ENCODE assay signal across 18 cellular contexts in the genomic region with DNA sequence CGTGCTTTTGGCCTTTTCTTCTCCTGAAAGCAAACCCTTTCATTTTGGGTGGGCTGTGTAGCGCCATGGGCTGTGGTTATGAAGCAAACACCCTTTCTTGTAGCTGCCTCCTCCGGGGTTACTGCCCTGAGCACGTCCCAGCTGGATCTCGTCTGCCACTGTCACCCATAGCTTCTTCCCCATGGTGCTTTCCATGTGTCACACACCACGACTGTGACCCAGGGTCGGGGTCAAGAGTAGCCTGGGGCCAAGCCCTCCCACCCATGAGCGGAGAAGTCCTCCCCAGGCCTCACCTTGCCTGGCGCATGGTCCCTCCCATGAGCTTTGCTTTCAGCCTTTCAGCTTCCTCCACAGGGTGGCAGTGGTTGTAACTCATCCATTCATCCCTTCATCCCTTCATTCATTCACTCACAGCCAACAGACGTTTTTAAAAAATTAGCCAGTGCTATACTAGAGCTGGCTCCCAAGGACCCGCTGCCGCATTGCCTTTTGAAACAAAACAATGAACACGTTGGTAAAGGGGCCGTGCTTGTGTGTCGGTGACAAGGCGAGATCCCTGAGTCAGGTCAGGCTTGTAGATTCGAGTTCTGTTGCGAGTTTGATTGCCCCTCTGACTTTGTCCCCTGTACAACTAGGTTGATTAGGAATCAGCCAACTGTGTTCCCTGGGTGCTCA. TPM values are rescaled to one million over a fixed set of nuclear protein-coding genes. Genes with fewer than 3 reads are reported as not detected.
DNase-seq lines count a peak whose midpoint lies in the region; ATAC-seq, FAIRE-seq and TF ChIP-seq lines count a peak whose summit lies in the region.
"Had no signal": no experiment of that assay in that cellular context is flagged by ENCODE, and none has a peak within 500 bp of the region (broad histone marks: within the 10 kb centered on the region; RNA-seq: fewer than 3 reads in every experiment).

No MANE protein-coding gene starts in this region.

- no peaks in the 10 kb centered on the region for H3K79me1 ChIP-seq in H1 (ENCODE audit: low read depth, low read length)

- H4K8ac ChIP-seq in H1 (ENCODE audit: extremely low read depth, insufficient read depth, low read length): no peak overlapping the region

- no peak overlapping the region for H3K18ac ChIP-seq in H1 (ENCODE audit: extremely low read depth, low read length)

- H2BK20ac ChIP-seq in H1 (ENCODE audit: low read length): 0 out of 2 replicates have a peak overlapping the region, but pooled peaks have one; percentile 48

- H2BK120ac ChIP-seq in H1 (replicated peaks; ENCODE audit: low read depth, low read length): no peak overlapping the region

- CTCF ChIA-PET in H1 (lab: Charles Lee; ENCODE audit: partially characterized antibody): interaction anchor here (0.6 to 9.5 kb wide), 8 partner anchors 9 to 438 kb away, joined by 3 to 70 read pairs (median 4); a partner anchor contains a TSS

- H2AFZ ChIP-seq in GM23338 (no peak overlapping the region), Loucy (ENCODE audit: low read length) (no peak overlapping the region), H1 (ENCODE audit: low read length) (no peak overlapping the region)

- H3K79me2 ChIP-seq in GM23338 (replicated peaks; ENCODE audit: insufficient read depth): no peaks in the 10 kb centered on the region
- no peaks in the 10 kb centered on the region for H3K79me2 ChIP-seq in Loucy (ENCODE audit: insufficient read depth, low read length)
- H3K79me2 ChIP-seq in H1 (ENCODE audit: control insufficient read depth in 1 of 2, insufficient read depth in 2 of 2, low read length in 2 of 2): no peaks in the 10 kb centered on the region

- POLR2A ChIA-PET in H1 (lab: Charles Lee; ENCODE audit: partially characterized antibody): interaction anchor here (0.7 kb wide), 1 partner anchor 16 kb away, joined by 3 read pairs; no protein-coding TSS in a partner anchor

- no peak overlapping the region for H3K23ac ChIP-seq in H1 (ENCODE audit: insufficient read length)

- no peak overlapping the region for H3K4me3 Mint-ChIP-seq in GM23338
- no peak overlapping the region for H3K4me3 Mint-ChIP-seq in glutamatergic neuron (ENCODE audit: unreplicated experiment)

- H3K4me1 Mint-ChIP-seq in GM23338: no peaks in the 10 kb centered on the region; the same call in 2 of the 3 replicates
- peaks cover 6% of the 10 kb centered on the region for H3K4me1 Mint-ChIP-seq in glutamatergic neuron (ENCODE audit: low read depth, unreplicated experiment)

- no peak overlapping the region for H3K4ac ChIP-seq in H1 (replicated peaks; ENCODE audit: insufficient read length, low read depth, low read length)

- peak; percentile 24; the same call in 2 of the 3 replicates for ATAC-seq in GM23338
- ATAC-seq: Panc1 had no signal

- H3K27ac ChIP-seq in GM23338 (ENCODE audit: low read depth) (no peak overlapping the region), H1 (ENCODE audit: low read depth, low read length) (no peak overlapping the region)

- H2AK5ac ChIP-seq in H1 (ENCODE audit: low read depth, low read length): no peak overlapping the region

- TF ChIP-seq EP300 in H1 (IDR thresholded peaks at IDR 0.05; ENCODE audit: borderline replicate concordance in 1 of 2, low read depth in 2 of 2, low read length in 2 of 2): no peak

- H4K5ac ChIP-seq in H1 (ENCODE audit: insufficient read length, low read depth, low read length): no peak overlapping the region

- H3K56ac ChIP-seq in H1 (replicated peaks; ENCODE audit: insufficient read length, low read depth, low read length): no peak overlapping the region

- H4K20me1 ChIP-seq in GM23338 (replicated peaks; ENCODE audit: insufficient read depth) (no peaks in the 10 kb centered on the region), Loucy (ENCODE audit: insufficient read depth, low read length, poor library complexity, severe bottlenecking) (no peaks in the 10 kb centered on the region), H1 (replicated peaks in 1 of 2; ENCODE audit: control insufficient read depth in 1 of 2, insufficient read depth in 2 of 2, low read length in 2 of 2) (no peaks in the 10 kb centered on the region)

- no peak for DNase-seq in GM23338 (ENCODE audit: low spot score)
- no peak for DNase-seq in H1 (ENCODE audit: low read depth in 1 of 2, low spot score in 2 of 2)
- DNase-seq in posterior vena cava (ENCODE audit: low spot score): peak; percentile 67
- DNase-seq in glutamatergic neuron: no peak
- no peak for DNase-seq in NCI-H1092 (lab: John Stamatoyannopoulos, UW)
- no peak for DNase-seq in NCI-H146 treated with DMSO at 0.1 percent for 48 hours (lab: John Stamatoyannopoulos, UW; ENCODE audit: unreplicated experiment)
- DNase-seq: C1 segment of cervical spinal cord, KBM-7, NCI-H1105, NCI-H187, NCI-H446 treated with DMSO at 0.1 percent for 48 hours, NCI-H748 treated with DMSO at 0.1 percent for 48 hours, SHP77 treated with DMSO at 0.1 percent for 48 hours had no signal

- H3K9ac ChIP-seq in Loucy (ENCODE audit: low read depth, low read length, poor library complexity, severe bottlenecking) (no peak overlapping the region), H1 (replicated peaks in 1 of 4; ENCODE audit: extremely low read depth in 1 of 4, low read depth in 3 of 4, low read length in 3 of 4) (no peak overlapping the region)

- no peaks in the 10 kb centered on the region for H3K9me2 ChIP-seq in GM23338 (ENCODE audit: insufficient read depth)
- H3K9me2 ChIP-seq in Loucy (replicated peaks; ENCODE audit: low read depth, low read length): no peaks in the 10 kb centered on the region

- H3K36me3 Mint-ChIP-seq in GM23338 (ENCODE audit: low read depth): no peaks in the 10 kb centered on the region
- H3K36me3 Mint-ChIP-seq in glutamatergic neuron (ENCODE audit: unreplicated experiment): peaks cover 9% of the 10 kb centered on the region

- H3K4me2 ChIP-seq in GM23338 (no peak overlapping the region), Loucy (ENCODE audit: low read depth, low read length, poor library complexity, severe bottlenecking) (no peak overlapping the region), H1 (ENCODE audit: insufficient read depth in 1 of 2, low read depth in 2 of 2, low read length in 2 of 2) (no peak overlapping the region)

- FAIRE-seq in H1 (lab: Jason Lieb, UNC): no peak

- no peak overlapping the region for H4K91ac ChIP-seq in H1 (replicated peaks; ENCODE audit: insufficient read length, low read length)

- TF ChIP-seq CTCF in GM23338 (conservative IDR thresholded peaks at IDR 0.05; ENCODE audit: low read depth in 2 of 2) (peak in 1 of 2 experiments; percentile 47; a peak in 2 of 4 replicates), Loucy (conservative IDR thresholded peaks at IDR 0.05; ENCODE audit: low read length) (peak; percentile 30), H1 (IDR thresholded peaks at IDR 0.05; ENCODE audit: control extremely low read depth in 1 of 3, insufficient read depth in 1 of 3, low read depth in 1 of 3, low read length in 3 of 3) (peak; percentile 10 to 38 (median 35); a peak in 2 of 4 replicates), glutamatergic neuron (IDR thresholded peaks at IDR 0.05; ENCODE audit: partially characterized antibody, unreplicated experiment) (no peak)

- H3K27ac Mint-ChIP-seq in GM23338 (no peak overlapping the region), glutamatergic neuron (ENCODE audit: unreplicated experiment) (no peak overlapping the region)

- no peaks in the 10 kb centered on the region for H3K4me1 ChIP-seq in GM23338 (ENCODE audit: insufficient read depth)
- no peaks in the 10 kb centered on the region for H3K4me1 ChIP-seq in Loucy (ENCODE audit: insufficient read depth, low read length, poor library complexity, severe bottlenecking)
- H3K4me1 ChIP-seq in H1 (replicated peaks in 1 of 4; ENCODE audit: control insufficient read depth in 3 of 4, insufficient read depth in 4 of 4, low read length in 3 of 4): no peaks in the 10 kb centered on the region
- H3K4me1 ChIP-seq: HAP-1 had no signal

- H2BK15ac ChIP-seq in H1 (ENCODE audit: low read length): no peak overlapping the region

- H3F3A ChIP-seq in GM23338 (replicated peaks; ENCODE audit: low read depth) (no peaks in the 10 kb centered on the region), Loucy (ENCODE audit: low read depth) (no peaks in the 10 kb centered on the region)

- H3K27me3 ChIP-seq in GM23338 (ENCODE audit: insufficient read depth) (no peaks in the 10 kb centered on the region), Loucy (ENCODE audit: insufficient read depth, low read length, poor library complexity, severe bottlenecking) (no peaks in the 10 kb centered on the region), H1 (replicated peaks in 1 of 4; ENCODE audit: control insufficient read depth in 3 of 4, extremely low read depth in 1 of 4, insufficient read depth in 3 of 4, low read length in 3 of 4) (no peaks in the 10 kb centered on the region)

- no peak overlapping the region for H2BK5ac ChIP-seq in H1 (ENCODE audit: low read depth, low read length)

- TF ChIP-seq RAD21 in H1 (IDR thresholded peaks at IDR 0.05 in 1 of 2, conservative IDR thresholded peaks at IDR 0.05 in 1 of 2; ENCODE audit: low read depth in 2 of 2, low read length in 2 of 2): peak in 1 of 2 experiments; percentile 26; a peak in 3 of 4 replicates

- H3K23me2 ChIP-seq in H1 (ENCODE audit: low read depth, low read length): no peaks in the 10 kb centered on the region

- H3K36me3 ChIP-seq in GM23338 (ENCODE audit: insufficient read depth): no peaks in the 10 kb centered on the region
- H3K36me3 ChIP-seq in Loucy (ENCODE audit: insufficient read depth, low read length): no peaks in the 10 kb centered on the region
- no peaks in the 10 kb centered on the region for H3K36me3 ChIP-seq in H1 (ENCODE audit: control insufficient read depth in 2 of 4, insufficient read depth in 4 of 4, low read length in 3 of 4)
- H3K36me3 ChIP-seq: HAP-1 had no signal

- no peaks in the 10 kb centered on the region for H3K9me3 ChIP-seq in Loucy (ENCODE audit: insufficient read depth, low read depth, low read length)
- no peaks in the 10 kb centered on the region; a peak in 1 of 4 replicates for H3K9me3 ChIP-seq in H1 (ENCODE audit: insufficient read depth in 2 of 2, low read depth in 1 of 2, low read length in 1 of 2)
- H3K9me3 ChIP-seq: HAP-1 had no signal

- H3K14ac ChIP-seq in H1 (ENCODE audit: insufficient read length): no peak overlapping the region

- H3K4me3 ChIP-seq in GM23338 (no peak overlapping the region), Loucy (ENCODE audit: low read length, poor library complexity, severe bottlenecking) (no peak overlapping the region), H1 (ENCODE audit: extremely low read depth in 1 of 4, insufficient read depth in 2 of 4, low read depth in 3 of 4, low read length in 4 of 4) (no peak overlapping the region)
- H3K4me3 ChIP-seq: HAP-1 had no signal

- no peak overlapping the region for H2BK12ac ChIP-seq in H1 (ENCODE audit: low read depth, low read length)

- no peak for TF ChIP-seq POLR2A in H1 (IDR thresholded peaks at IDR 0.05; ENCODE audit: control extremely low read depth in 1 of 2, low read depth in 2 of 2, low read length in 2 of 2)

- intact Hi-C loops in posterior vena cava (cut with DNase I): no loop called here

- H3K9me3 Mint-ChIP-seq in GM23338: no peaks in the 10 kb centered on the region
- H3K9me3 Mint-ChIP-seq in glutamatergic neuron (ENCODE audit: unreplicated experiment): peaks cover 4% of the 10 kb centered on the region

- H3K27me3 Mint-ChIP-seq in GM23338 (ENCODE audit: insufficient read depth, low read depth, poor library complexity) (peaks cover 2% of the 10 kb centered on the region), glutamatergic neuron (ENCODE audit: unreplicated experiment) (peaks cover 9% of the 10 kb centered on the region)

- WGBS in H1 (ENCODE audit: extremely low coverage in 1 of 2, insufficient coverage in 1 of 2, insufficient read length in 1 of 2, insufficient replicate concordance in 2 of 2, low coverage in 1 of 2, low lambda C conversion rate in 2 of 2, missing lambda C conversion rate in 1 of 2), 2 experiments: 80% methylated on average over 16 of the region's 18 CpGs; no CpG with 5 or more reads in 1 of the 2 experiments

RNA-seq across cellular contexts. Expression of a gene that starts 29.5 kb away (rescaled TPM):
- total RNA-seq in GM23338 (2014; rRNA removed; shearing (Covaris generic)): not detected in 2 replicates
- polyA plus RNA-seq in GM23338 (2016; fragmentation: Nextera tagmentation; extraction: Ambion mirVana): not detected in 2 replicates
- 1.1 and 1.3 TPM in 2 replicates for total RNA-seq in H1 (2021; fragmentation: NEBNext Ultra II Directional; extraction: Animal tissue kit (Norgen Biotek cat#: 25700))
- polyA plus RNA-seq in H1 (2011; rRNA removed): 0.17 and 0.49 TPM in 2 replicates
- polyA plus RNA-seq in H1 (2011; cell fraction: cytosol; rRNA removed): 0.12 TPM
- polyA plus RNA-seq in H1 (2011; cell fraction: nucleus; rRNA removed): 0.46 TPM
- polyA plus RNA-seq in H1 (2012, experiment 1 of 2): 0.13 to 0.48 TPM in 2 of 4 replicates, not detected in the others
- polyA plus RNA-seq in H1 (2012, experiment 2 of 2): 0.07 TPM
- polyA plus RNA-seq in H1 (2013, experiment 1 of 2): 5.1 TPM
- polyA plus RNA-seq in H1 (2013, experiment 2 of 2): 5.0 TPM
- polyA minus RNA-seq in H1 (2011; rRNA and poly(A)+ RNA removed): 0.12 and 0.16 TPM in 2 replicates
- polyA minus RNA-seq in H1 (2011; cell fraction: cytosol; rRNA and poly(A)+ RNA removed): not detected
- polyA minus RNA-seq in H1 (2011; cell fraction: nucleus; rRNA and poly(A)+ RNA removed): not detected
- 10 to 100 TPM; 56.2 to 99.4 TPM for total RNA-seq in posterior vena cava
- 0.22 TPM for total RNA-seq in glutamatergic neuron (ENCODE audit: unreplicated experiment)
- total RNA-seq: HT1080, MCF 10A had no signal

RNA-seq across cellular contexts. Expression of a gene that starts 48.1 kb away (rescaled TPM):
- not detected in 2 replicates for total RNA-seq in GM23338 (2014; rRNA removed; shearing (Covaris generic))
- polyA plus RNA-seq in GM23338 (2016; fragmentation: Nextera tagmentation; extraction: Ambion mirVana) (not detected in 2 replicates), H1 (2011; rRNA removed) (0.02 TPM in 1 of 2 replicates, not detected in the other)
- not detected in 2 replicates for total RNA-seq in H1 (2021; fragmentation: NEBNext Ultra II Directional; extraction: Animal tissue kit (Norgen Biotek cat#: 25700))
- polyA plus RNA-seq in H1 (2011; cell fraction: cytosol; rRNA removed): not detected
- 0.01 TPM for polyA plus RNA-seq in H1 (2011; cell fraction: nucleus; rRNA removed)
- polyA plus RNA-seq in H1 (2012, experiment 1 of 2): not detected in 4 replicates
- 0.05 TPM for polyA plus RNA-seq in H1 (2012, experiment 2 of 2)
- 0.02 TPM for polyA plus RNA-seq in H1 (2013, experiment 1 of 2)
- not detected for polyA plus RNA-seq in H1 (2013, experiment 2 of 2)
- not detected in 2 replicates for polyA minus RNA-seq in H1 (2011; rRNA and poly(A)+ RNA removed)
- polyA minus RNA-seq in H1 (2011; cell fraction: cytosol; rRNA and poly(A)+ RNA removed): not detected
- not detected for polyA minus RNA-seq in H1 (2011; cell fraction: nucleus; rRNA and poly(A)+ RNA removed)
- total RNA-seq in posterior vena cava (not detected), glutamatergic neuron (ENCODE audit: unreplicated experiment) (not detected)
- total RNA-seq: MCF 10A had no signal

Comparison
In these comparisons a context has a peak if more than half of its experiments do, and no peak if none do; other contexts are left out.
1. RNA of a gene that starts 29.5 kb away (total RNA-seq): 56.2 to 99.4 TPM in posterior vena cava; 1.1 to 1.3 TPM in H1, 0.22 TPM in glutamatergic neuron (single experiment) and not detected in GM23338; every median in the first group is over 10 times any median in the second.